8 cellular contexts compared by ENCODE assay signal in the genomic region with DNA sequence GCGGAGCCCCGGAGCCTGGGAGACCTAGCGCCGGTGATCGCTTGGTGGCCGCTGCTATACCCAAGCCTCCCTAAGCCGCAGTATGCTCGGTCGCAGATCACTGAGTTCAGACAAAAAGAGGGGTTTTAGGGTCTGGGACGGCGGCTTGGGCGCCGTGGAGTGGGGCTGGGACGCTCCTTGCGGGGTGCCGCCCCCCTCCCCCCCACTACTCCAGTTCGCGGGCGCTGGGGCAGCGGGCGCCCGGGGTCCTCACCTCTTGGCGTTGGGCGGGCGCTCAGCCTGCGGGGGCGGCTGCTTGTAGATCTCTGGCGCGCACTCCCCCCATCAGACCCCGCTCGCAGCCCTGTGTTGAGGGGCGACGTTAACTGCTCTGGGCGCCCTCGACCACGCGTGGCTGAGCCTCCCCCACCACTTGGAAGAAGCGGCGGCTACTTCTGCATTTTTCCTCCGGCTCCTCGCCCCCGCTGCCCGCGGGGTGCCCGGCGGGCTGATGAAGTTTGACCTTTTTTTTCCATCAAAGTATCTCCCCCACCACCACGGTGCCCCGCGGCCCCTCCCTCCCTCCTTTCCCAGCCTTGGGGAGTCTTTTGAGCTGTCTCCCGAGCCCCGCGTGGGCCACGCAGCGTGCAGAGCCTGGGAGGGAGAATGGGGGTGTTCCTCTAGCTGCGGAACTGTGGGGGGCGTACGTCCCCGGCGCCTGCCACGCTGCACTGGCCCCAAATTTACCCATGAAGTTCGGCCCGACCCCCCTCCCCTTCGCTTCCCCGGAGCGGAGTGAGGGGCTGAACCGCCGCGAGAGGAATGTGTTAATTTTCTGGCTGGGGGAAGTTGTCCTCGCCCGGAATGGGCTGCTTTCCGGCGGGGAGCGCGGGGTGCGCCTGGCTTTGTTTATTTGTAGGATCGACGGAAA. TPM values are rescaled to one million over a fixed set of nuclear protein-coding genes. Genes with fewer than 3 reads are reported as not detected.
DNase-seq lines count a peak whose midpoint lies in the region; ATAC-seq and TF ChIP-seq lines count a peak whose summit lies in the region.

No MANE protein-coding gene starts in this region.

- DNase-seq in SIG-M5 treated with dmso at 0.1 percent for 504 hours (lab: John Stamatoyannopoulos, UW; ENCODE audit: unreplicated experiment), result peak; percentile 55
- DNase-seq in SIG-M5 (lab: John Stamatoyannopoulos, UW), result no peak
- no peak for DNase-seq in RWPE2 (ENCODE audit: low spot score)
- peak; percentile 40 for DNase-seq in endothelial cell (ENCODE audit: low spot score)
- no peak for DNase-seq in cerebellar cortex (ENCODE audit: low spot score)
- no peak for DNase-seq in 8988T
- no peak for DNase-seq in ecto neural progenitor cell (ENCODE audit: low spot score)

- H3K9me3 Mint-ChIP-seq in endothelial cell (ENCODE audit: unreplicated experiment), result no peaks in the 10 kb centered on the region

- H3K27me3 ChIP-seq in RWPE2 (ENCODE audit: insufficient read depth, poor library complexity, severe bottlenecking) (peaks cover 34% of the 10 kb centered on the region), muscle layer of duodenum (ENCODE audit: low read depth, low read length) (no peaks in the 10 kb centered on the region)

- H3K4me3 ChIP-seq in RWPE2 (ENCODE audit: severe bottlenecking) (peak overlapping the region; percentile 41), muscle layer of duodenum (ENCODE audit: low read depth in 1 of 2, low read length in 2 of 2) (peak overlapping the region; percentile 73 to 87)

- H3K27ac Mint-ChIP-seq in endothelial cell (ENCODE audit: unreplicated experiment), result peak overlapping the region; percentile 92

- H3K9me3 ChIP-seq in RWPE2 (ENCODE audit: severe bottlenecking), result no peaks in the 10 kb centered on the region
- H3K9me3 ChIP-seq in muscle layer of duodenum (ENCODE audit: control insufficient read depth in 1 of 2, low read length in 2 of 2), result no peaks in the 10 kb centered on the region

- H3K27ac ChIP-seq in RWPE2 (ENCODE audit: poor library complexity, severe bottlenecking) (no peak overlapping the region), muscle layer of duodenum (ENCODE audit: low read length) (peak overlapping the region; percentile 23)

- H3K36me3 Mint-ChIP-seq in endothelial cell (ENCODE audit: low read depth, unreplicated experiment), result peaks cover 3% of the 10 kb centered on the region

- H3K4me1 Mint-ChIP-seq in endothelial cell (ENCODE audit: unreplicated experiment), result peaks cover 48% of the 10 kb centered on the region

- peaks cover 6% of the 10 kb centered on the region for H3K27me3 Mint-ChIP-seq in endothelial cell (ENCODE audit: unreplicated experiment)

- no peaks in the 10 kb centered on the region for H3K36me3 ChIP-seq in RWPE2 (ENCODE audit: low read depth)
- no peaks in the 10 kb centered on the region for H3K36me3 ChIP-seq in muscle layer of duodenum (ENCODE audit: control insufficient read depth in 1 of 2, insufficient read depth in 2 of 2, low read length in 2 of 2)

- H3K4me3 Mint-ChIP-seq in endothelial cell (ENCODE audit: unreplicated experiment), result peak overlapping the region; percentile 99

- TF ChIP-seq CTCF in RWPE2 (IDR thresholded peaks at IDR 0.05; ENCODE audit: poor library complexity, severe bottlenecking), result no peak
- no peak for TF ChIP-seq CTCF in endothelial cell (IDR thresholded peaks at IDR 0.05; ENCODE audit: unreplicated experiment)

- 0 out of 3 replicates have a peak, but pooled peaks have one; percentile 13 for ATAC-seq in RWPE2 (ENCODE audit: low read depth)

- peaks cover 6% of the 10 kb centered on the region for H3K4me1 ChIP-seq in RWPE2 (ENCODE audit: insufficient read depth, poor library complexity, severe bottlenecking)
- peaks cover 34 to 57% of the 10 kb centered on the region in 2 donors for H3K4me1 ChIP-seq in muscle layer of duodenum (ENCODE audit: control insufficient read depth in 1 of 2, insufficient read depth in 2 of 2, low read length in 2 of 2)

RNA-seq across cellular contexts. Expression of a gene that starts 1.2 kb away (rescaled TPM):
- 37.3 TPM for total RNA-seq in endothelial cell (ENCODE audit: unreplicated experiment)

Comparison
In these comparisons a context has a peak if more than half of its experiments do, and no peak if none do; other contexts are left out.
1. DNase-seq: peak in SIG-M5 treated with dmso at 0.1 percent for 504 hours (single experiment) and endothelial cell (single experiment); none in SIG-M5 (single experiment), RWPE2 (single experiment), cerebellar cortex (single experiment), 8988T (single experiment) and ecto neural progenitor cell (single experiment).